In the genomic region with DNA sequence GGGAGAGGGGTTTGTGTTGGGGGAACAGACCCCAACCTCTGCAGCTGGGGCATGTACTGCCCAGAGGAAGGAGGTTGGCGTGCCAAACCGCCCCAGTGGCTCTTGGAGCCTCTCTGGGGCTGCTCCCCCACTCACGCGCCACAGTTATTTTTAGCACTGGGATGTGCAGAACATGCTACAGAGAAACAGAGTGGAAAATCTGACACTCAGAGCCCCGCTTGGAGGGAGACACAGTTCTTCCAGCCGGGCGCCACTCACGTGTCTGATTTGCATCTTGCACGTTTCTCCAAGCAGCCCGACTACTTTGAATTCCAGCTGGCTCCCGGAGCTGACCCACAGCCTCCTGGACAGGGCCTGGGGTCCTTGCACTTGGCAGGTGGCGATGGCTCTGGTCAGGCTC, we compare ENCODE assay signal across 9 cellular contexts.
DNase-seq lines count a peak whose midpoint lies in the region; ATAC-seq and TF ChIP-seq lines count a peak whose summit lies in the region.
"Had no signal": no experiment of that assay in that cellular context is flagged by ENCODE, and none has a peak within 500 bp of the region (broad histone marks: within the 10 kb centered on the region; RNA-seq: fewer than 3 reads in every experiment).

No MANE protein-coding gene starts in this region.

- no peak for ATAC-seq in GM19351 (IDR thresholded peaks at IDR 0.05; ENCODE audit: unreplicated experiment)

- H3K36me3 Mint-ChIP-seq in nephron progenitor cell (ENCODE audit: low read depth) (no peaks in the 10 kb centered on the region), type B pancreatic cell (no peaks in the 10 kb centered on the region)

- H3K27ac Mint-ChIP-seq in nephron progenitor cell (no peak overlapping the region), type B pancreatic cell (no peak overlapping the region)
- H3K27ac Mint-ChIP-seq: dendritic cell treated with granulocyte-macrophage colony-stimulating factor and Interleukin-4, amounts not matched to agents 40 ng/mL and 50 ng/mL, for 4 days had no signal

- H3K27me3 Mint-ChIP-seq in nephron progenitor cell (ENCODE audit: low read depth, poor library complexity), result peaks cover 25% of the 10 kb centered on the region
- peaks cover 12% of the 10 kb centered on the region for H3K27me3 Mint-ChIP-seq in type B pancreatic cell

- no peak overlapping the region for H3K4me3 ChIP-seq in fibroblast of villous mesenchyme (ENCODE audit: low read depth, low read length)

- in situ Hi-C loops in G401 (cut with HindIII; ENCODE audit: low sequenced_read_pairs), result no loop called here

- TF ChIP-seq CTCF in fibroblast of villous mesenchyme (IDR thresholded peaks at IDR 0.05; ENCODE audit: insufficient read depth, low read depth, low read length) (no peak), nephron progenitor cell (IDR thresholded peaks at IDR 0.05) (no peak), type B pancreatic cell (conservative IDR thresholded peaks at IDR 0.05) (no peak)

- H3K4me1 Mint-ChIP-seq in nephron progenitor cell (peaks cover 69% of the 10 kb centered on the region), type B pancreatic cell (ENCODE audit: unreplicated experiment) (peaks cover 40% of the 10 kb centered on the region)

- peak; percentile 16 for DNase-seq in G401 (ENCODE audit: low spot score)
- peak; percentile 63 for DNase-seq in NCI-H526 treated with DMSO at 0.1 percent for 48 hours (lab: John Stamatoyannopoulos, UW)
- DNase-seq in fibroblast of villous mesenchyme (ENCODE audit: low read depth), result peak; percentile 32
- DNase-seq in posterior cingulate gyrus, result peak; percentile 34 to 94 (median 68)
- no peak for DNase-seq in nephron progenitor cell
- no peak for DNase-seq in type B pancreatic cell (ENCODE audit: extremely low spot score, unreplicated experiment)
- DNase-seq in central memory CD4-positive, alpha-beta T cell, result no peak

- H3K4me3 Mint-ChIP-seq in nephron progenitor cell (no peak overlapping the region), type B pancreatic cell (no peak overlapping the region)
- H3K4me3 Mint-ChIP-seq: dendritic cell treated with granulocyte-macrophage colony-stimulating factor and Interleukin-4, amounts not matched to agents 40 ng/mL and 50 ng/mL, for 4 days had no signal

- H3K9me3 Mint-ChIP-seq in nephron progenitor cell (peaks cover 12% of the 10 kb centered on the region), type B pancreatic cell (no peaks in the 10 kb centered on the region)
- H3K9me3 Mint-ChIP-seq: dendritic cell treated with granulocyte-macrophage colony-stimulating factor and Interleukin-4, amounts not matched to agents 40 ng/mL and 50 ng/mL, for 4 days had no signal

- intact Hi-C loops in posterior cingulate gyrus (cut with DNase I), result no loop called here

Comparison
In these comparisons a context has a peak if more than half of its experiments do, and no peak if none do; other contexts are left out.
1. DNase-seq: peak in G401 (single experiment), NCI-H526 treated with DMSO at 0.1 percent for 48 hours (single experiment), fibroblast of villous mesenchyme (single experiment) and posterior cingulate gyrus (10 of 10); none in nephron progenitor cell (single experiment), type B pancreatic cell (single experiment) and central memory CD4-positive, alpha-beta T cell (single experiment).